Comparison of ENCODE assay signal across 21 cellular contexts in the genomic region with DNA sequence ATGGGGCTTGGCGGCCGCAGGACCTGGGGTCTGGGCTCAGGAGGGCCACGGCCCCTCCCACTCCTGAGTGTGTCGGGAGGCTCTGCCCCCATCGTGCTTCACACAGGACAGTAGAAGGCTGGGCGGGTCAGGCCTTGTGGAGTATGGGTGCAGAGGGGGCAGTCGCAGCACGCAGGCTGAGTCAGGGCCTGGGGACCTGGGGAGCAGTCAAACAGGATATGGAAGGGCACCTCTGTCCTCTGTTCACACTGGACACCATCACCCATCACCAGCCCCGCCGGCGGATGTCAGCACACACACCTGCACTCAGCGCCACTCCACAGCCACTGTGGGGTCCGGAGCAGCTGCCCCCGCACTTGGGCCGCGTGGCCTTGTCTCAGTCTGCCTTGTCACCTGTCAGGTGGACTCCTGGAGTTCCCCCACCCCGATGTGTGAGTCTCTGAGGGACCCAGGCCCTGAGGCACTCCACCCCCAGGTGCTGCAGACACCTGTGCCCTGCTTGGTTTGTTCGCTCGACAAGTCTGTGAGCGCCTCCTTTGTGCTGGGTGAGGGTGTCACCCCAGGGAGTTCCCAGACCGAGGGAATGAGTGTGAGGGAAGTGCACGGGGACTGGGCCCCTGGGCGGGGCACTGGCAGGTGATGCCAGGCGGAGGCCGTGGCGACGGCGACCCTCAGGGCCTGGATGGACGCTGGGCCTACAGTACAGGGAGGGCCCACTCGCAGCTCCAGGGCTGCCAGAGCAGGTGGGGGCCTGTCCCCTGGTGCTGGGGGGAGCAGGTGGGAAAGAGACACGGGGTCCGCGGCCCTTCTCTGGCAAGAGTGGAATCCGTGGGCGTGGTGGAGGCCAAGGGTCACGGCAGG. TPM values are rescaled to one million over a fixed set of nuclear protein-coding genes. Genes with fewer than 3 reads are reported as not detected.
DNase-seq lines count a peak whose midpoint lies in the region; ATAC-seq, FAIRE-seq and TF ChIP-seq lines count a peak whose summit lies in the region.
"Had no signal": no experiment of that assay in that cellular context is flagged by ENCODE, and none has a peak within 500 bp of the region (broad histone marks: within the 10 kb centered on the region; RNA-seq: fewer than 3 reads in every experiment).

No MANE protein-coding gene starts in this region.

- DNase-seq in HepG2 (ENCODE audit: low spot score) (no peak), right lobe of liver (no peak), T-helper 17 cell (no peak), prostate gland (ENCODE audit: low spot score) (no peak), foreskin fibroblast (no peak)
- DNase-seq in activated CD4-positive, alpha-beta T cell treated with anti-CD3 and anti-CD28 coated beads for 36 hours, result no peak
- DNase-seq: CD8-positive, alpha-beta memory T cell; DND-41; GDM1; MV-4-11; NCI-H1436 treated with DMSO at 0.1 percent for 48 hours; NCI-H2107; NCI-H2227 treated with DMSO at 0.1 percent for 48 hours; NCI-H69; SHP77; SK-N-SH had no signal

- TF ChIP-seq POLR2A in HepG2 (IDR thresholded peaks at IDR 0.05; ENCODE audit: insufficient read depth in 1 of 2, low read depth in 2 of 2, low read length in 2 of 2) (0 out of 4 replicates have a peak, but pooled peaks of 1 of the 2 experiments have one; percentile 4), right lobe of liver (IDR thresholded peaks at IDR 0.05) (no peak), prostate gland (IDR thresholded peaks at IDR 0.05) (no peak)

- no peaks in the 10 kb centered on the region for H3K36me3 Mint-ChIP-seq in T-helper 17 cell (ENCODE audit: low read depth)
- H3K36me3 Mint-ChIP-seq in activated CD4-positive, alpha-beta T cell treated with anti-CD3 and anti-CD28 coated beads for 36 hours (ENCODE audit: low read depth), result no peaks in the 10 kb centered on the region

- TF ChIP-seq RAD21 in HepG2 (CRISPR knock-in tag; IDR thresholded peaks at IDR 0.05), result no peak

- no peaks in the 10 kb centered on the region for H3K27me3 Mint-ChIP-seq in T-helper 17 cell
- no peaks in the 10 kb centered on the region for H3K27me3 Mint-ChIP-seq in activated CD4-positive, alpha-beta T cell treated with anti-CD3 and anti-CD28 coated beads for 36 hours
- H3K27me3 Mint-ChIP-seq: IgD-negative memory B cell had no signal

- no peak overlapping the region for H3K4me3 Mint-ChIP-seq in T-helper 17 cell
- no peak overlapping the region for H3K4me3 Mint-ChIP-seq in activated CD4-positive, alpha-beta T cell treated with anti-CD3 and anti-CD28 coated beads for 36 hours

- BruUV-seq in HepG2 (replicated peaks; lab: Mats Ljungman, UMichigan), result no TSS peak

- WGBS in HepG2 (ENCODE audit: low lambda C conversion rate), result 96% methylated on average over 26 of the region's 36 CpGs
- WGBS in right lobe of liver (ENCODE audit: insufficient coverage, low coverage, low lambda C conversion rate, missing lambda C conversion rate), result 90% methylated on average over 10 of the region's 36 CpGs
- 89% methylated on average over 36 of the region's 36 CpGs for WGBS in prostate gland

- H3K4me3 ChIP-seq in HepG2 (replicated peaks in 1 of 3; ENCODE audit: insufficient read depth in 1 of 3, low read depth in 2 of 3, low read length in 3 of 3) (no peak overlapping the region), right lobe of liver (no peak overlapping the region), mucosa of stomach (ENCODE audit: low read length) (no peak overlapping the region), prostate gland (no peak overlapping the region), foreskin fibroblast (ENCODE audit: low read depth in 1 of 2, low read length in 2 of 2) (no peak overlapping the region)
- H3K4me3 ChIP-seq: GM12878 had no signal

- peaks cover 9% of the 10 kb centered on the region for H3K79me2 ChIP-seq in HepG2 (ENCODE audit: insufficient read depth, low read length)

- H3K9ac ChIP-seq in HepG2 (ENCODE audit: insufficient read depth, low read depth, low read length), result no peak overlapping the region
- peak overlapping the region; percentile 1 for H3K9ac ChIP-seq in mucosa of stomach (ENCODE audit: low read length)
- H3K9ac ChIP-seq: SK-N-SH had no signal

- peak overlapping the region; percentile 77 for H3K27ac Mint-ChIP-seq in T-helper 17 cell
- H3K27ac Mint-ChIP-seq in activated CD4-positive, alpha-beta T cell treated with anti-CD3 and anti-CD28 coated beads for 36 hours, result no peak overlapping the region
- H3K27ac Mint-ChIP-seq: IgD-negative memory B cell had no signal

- POLR2A ChIA-PET in HepG2 (lab: Yijun Ruan, JAX), result interaction anchor here (1.4 kb wide), 1 partner anchor 20 kb away, joined by 5 read pairs; no protein-coding TSS in a partner anchor
- POLR2A ChIA-PET in activated CD4-positive, alpha-beta T cell treated with anti-CD3 and anti-CD28 coated beads for 36 hours (lab: Charles Lee), result no interaction called here

- peaks cover 17% of the 10 kb centered on the region for H3K4me1 Mint-ChIP-seq in T-helper 17 cell
- H3K4me1 Mint-ChIP-seq in activated CD4-positive, alpha-beta T cell treated with anti-CD3 and anti-CD28 coated beads for 36 hours, result peaks cover 10% of the 10 kb centered on the region

- H3K9me3 Mint-ChIP-seq in activated CD4-positive, alpha-beta T cell treated with anti-CD3 and anti-CD28 coated beads for 36 hours (ENCODE audit: low read depth), result no peaks in the 10 kb centered on the region
- H3K9me3 Mint-ChIP-seq: IgD-negative memory B cell had no signal

- in situ Hi-C loops in HepG2 (cut with HindIII; ENCODE audit: extremely low pct_ligation_motif_present, low pct_unique_long_range_greater_than_20kb), result no loop called here

- no peak overlapping the region for H3K27ac ChIP-seq in HepG2 (ENCODE audit: extremely low read length, insufficient read depth, low read length)
- no peak overlapping the region for H3K27ac ChIP-seq in right lobe of liver
- no peak overlapping the region for H3K27ac ChIP-seq in prostate gland

- intact Hi-C loops in HepG2 (cut with micrococcal nuclease; ENCODE audit: unreplicated experiment), result no loop called here
- intact Hi-C loops in right lobe of liver (cut with DNase I), result no loop called here
- intact Hi-C loops in prostate gland (cut with DNase I), result no loop called here
- intact Hi-C loops in activated CD4-positive, alpha-beta T cell treated with anti-CD3 and anti-CD28 coated beads for 36 hours (cut with DNase I, micrococcal nuclease), result no loop called here

- no peak for TF ChIP-seq EP300 in HepG2 (IDR thresholded peaks at IDR 0.05; ENCODE audit: low read depth in 2 of 2, low read length in 2 of 2)
- no peak for TF ChIP-seq EP300 in HepG2 (CRISPR knock-in tag; IDR thresholded peaks at IDR 0.05; ENCODE audit: borderline replicate concordance)

- peaks cover 56% of the 10 kb centered on the region for H3K4me1 ChIP-seq in HepG2 (ENCODE audit: insufficient read depth, low read length)
- peaks cover 0 to 45% (median 19%) of the 10 kb centered on the region in 4 donors for H3K4me1 ChIP-seq in right lobe of liver
- H3K4me1 ChIP-seq in mucosa of stomach (ENCODE audit: control insufficient read depth, insufficient read depth, low read length), result peaks cover 97% of the 10 kb centered on the region
- no peaks in the 10 kb centered on the region for H3K4me1 ChIP-seq in prostate gland (replicated peaks)

- H3K4me2 ChIP-seq in HepG2 (ENCODE audit: low read depth, low read length), result no peak overlapping the region
- H3K4me2 ChIP-seq: SK-N-SH had no signal

- H3K27me3 ChIP-seq in HepG2 (ENCODE audit: control insufficient read depth in 1 of 2, insufficient read depth in 2 of 2, low read length in 2 of 2) (no peaks in the 10 kb centered on the region), right lobe of liver (no peaks in the 10 kb centered on the region), mucosa of stomach (ENCODE audit: control insufficient read depth, insufficient read depth, low read length) (no peaks in the 10 kb centered on the region), prostate gland (replicated peaks; ENCODE audit: insufficient read depth) (no peaks in the 10 kb centered on the region)

- H4K20me1 ChIP-seq in HepG2 (ENCODE audit: insufficient read depth, low read length), result peaks cover 19% of the 10 kb centered on the region; the same call in 1 of the 2 replicates

- peaks cover 17 to 22% of the 10 kb centered on the region in 2 experiments; a peak in 4 of 5 replicates for H3K36me3 ChIP-seq in HepG2 (replicated peaks in 1 of 2; ENCODE audit: control insufficient read depth in 1 of 2, insufficient read depth in 2 of 2, low read length in 2 of 2)
- H3K36me3 ChIP-seq in right lobe of liver, result no peaks in the 10 kb centered on the region
- peaks cover 10% of the 10 kb centered on the region for H3K36me3 ChIP-seq in mucosa of stomach (ENCODE audit: control insufficient read depth, insufficient read depth, low read length)
- no peaks in the 10 kb centered on the region for H3K36me3 ChIP-seq in prostate gland

- FAIRE-seq in HepG2 (lab: Jason Lieb, UNC), result no peak
- FAIRE-seq: GM12878, GM18507 had no signal

- ATAC-seq in HepG2 (no peak), right lobe of liver (no peak), T-helper 17 cell (no peak), GM19463 (IDR thresholded peaks at IDR 0.05; ENCODE audit: unreplicated experiment) (no peak)
- no peak for ATAC-seq in activated CD4-positive, alpha-beta T cell treated with anti-CD3 and anti-CD28 coated beads for 36 hours
- ATAC-seq: GM12878 had no signal

- H2AFZ ChIP-seq in HepG2 (ENCODE audit: low read length), result no peak overlapping the region

- H3K9me3 ChIP-seq in HepG2 (ENCODE audit: low read length) (no peaks in the 10 kb centered on the region), right lobe of liver (no peaks in the 10 kb centered on the region), T-helper 17 cell (ENCODE audit: control insufficient read depth, low read length, poor library complexity, severe bottlenecking) (no peaks in the 10 kb centered on the region), mucosa of stomach (ENCODE audit: control insufficient read depth, low read length) (no peaks in the 10 kb centered on the region), prostate gland (no peaks in the 10 kb centered on the region)
- H3K9me3 ChIP-seq: SK-N-SH had no signal

- CTCF ChIA-PET in HepG2 (lab: Yijun Ruan, JAX; ENCODE audit: low intra/inter-chr PET ratio, low total read pairs), result no interaction called here
- CTCF ChIA-PET in activated CD4-positive, alpha-beta T cell treated with anti-CD3 and anti-CD28 coated beads for 36 hours (lab: Charles Lee), result no interaction called here

- TF ChIP-seq CTCF in HepG2 (CRISPR knock-in tag; IDR thresholded peaks at IDR 0.05), result no peak
- TF ChIP-seq CTCF in right lobe of liver (IDR thresholded peaks at IDR 0.05), result no peak
- no peak for TF ChIP-seq CTCF in prostate gland (IDR thresholded peaks at IDR 0.05)
- TF ChIP-seq CTCF in foreskin fibroblast (IDR thresholded peaks at IDR 0.05; ENCODE audit: low read depth, low read length), result no peak

RNA-seq across cellular contexts. Expression of a gene that starts 31.7 kb away (rescaled TPM):
- total RNA-seq in HepG2 (2016; rRNA removed; fragmentation: Illumina TruSeq; extraction: Trizol) (3.4 and 3.8 TPM in 2 replicates), right lobe of liver (10 to 100 TPM in 2 of 6 experiments, 1 to 10 TPM in 4; 3.8 to 15.5 (median 8.3) TPM), T-helper 17 cell (10 to 100 TPM; 24.6 to 29.4 TPM), prostate gland (10 to 100 TPM in 1 of 2 donors, 1 to 10 TPM in 1; 4.1 to 21.5 TPM)
- 0.81 and 2.1 TPM in 2 replicates for total RNA-seq in HepG2 (2016; cell fraction: cytosol; rRNA removed; fragmentation: Illumina TruSeq; extraction: Trizol; ENCODE audit: low read depth)
- total RNA-seq in HepG2 (2016; cell fraction: insoluble cytoplasmic fraction; rRNA removed; fragmentation: Illumina TruSeq; extraction: Trizol), result 3.4 and 3.9 TPM in 2 replicates
- total RNA-seq in HepG2 (2016; cell fraction: membrane; rRNA removed; fragmentation: Illumina TruSeq; extraction: Trizol), result 3.4 and 4.3 TPM in 2 replicates
- total RNA-seq in HepG2 (2016; cell fraction: nucleus; rRNA removed; fragmentation: Illumina TruSeq; extraction: Trizol), result 3.4 and 6.6 TPM in 2 replicates
- polyA plus RNA-seq in HepG2 (2011; rRNA removed), result 1.3 and 1.7 TPM in 2 replicates
- 0.79 and 1.3 TPM in 2 replicates for polyA plus RNA-seq in HepG2 (2011; cell fraction: cytosol; rRNA removed)
- polyA plus RNA-seq in HepG2 (2011; cell fraction: nucleus; rRNA removed), result 7.1 and 7.6 TPM in 2 replicates
- 7.2 and 7.6 TPM in 2 replicates for polyA plus RNA-seq in HepG2 (2012)
- polyA plus RNA-seq in HepG2 (2016; cell fraction: cytosol; fragmentation: Illumina TruSeq; extraction: Trizol; ENCODE audit: low read depth), result 1.2 TPM in 2 replicates
- polyA plus RNA-seq in HepG2 (2016; cell fraction: insoluble cytoplasmic fraction; fragmentation: Illumina TruSeq; extraction: Trizol; ENCODE audit: low read depth), result 3.7 and 8.7 TPM in 2 replicates
- polyA plus RNA-seq in HepG2 (2016; cell fraction: membrane; fragmentation: Illumina TruSeq; extraction: Trizol; ENCODE audit: low read depth), result 2.7 and 4.8 TPM in 2 replicates
- 14.0 and 14.3 TPM in 2 replicates for polyA plus RNA-seq in HepG2 (2016; cell fraction: nucleus; fragmentation: Illumina TruSeq; extraction: Trizol; ENCODE audit: insufficient read depth, low read depth)
- 0.98 and 4.2 TPM in 2 replicates for polyA minus RNA-seq in HepG2 (2011; rRNA and poly(A)+ RNA removed; ENCODE audit: low replicate concordance)
- 2.7 and 6.6 TPM in 2 replicates for polyA minus RNA-seq in HepG2 (2011; cell fraction: cytosol; rRNA and poly(A)+ RNA removed)
- 5.0 and 7.5 TPM in 2 replicates for polyA minus RNA-seq in HepG2 (2011; cell fraction: nucleus; rRNA and poly(A)+ RNA removed)
- 10 to 100 TPM in 1 of 2 experiments, 1 to 10 TPM in 1; 9.9 to 12.6 TPM for total RNA-seq in activated CD4-positive, alpha-beta T cell treated with anti-CD3 and anti-CD28 coated beads for 36 hours
